Comparison of ENCODE assay signal across 8 cellular contexts in genomic region chr2:187547353-187547979, GRCh38. TPM values are rescaled to one million over a fixed set of nuclear protein-coding genes. Genes with fewer than 3 reads are reported as not detected.
DNase-seq lines count a peak whose midpoint lies in the region; ATAC-seq, FAIRE-seq and TF ChIP-seq lines count a peak whose summit lies in the region.

No MANE protein-coding gene starts in this region.

- no peaks in the 10 kb centered on the region for H3K9me2 ChIP-seq in OCI-LY7 (ENCODE audit: insufficient read depth, low read length)

- no peaks in the 10 kb centered on the region for H3K36me3 ChIP-seq in HEK293 (ENCODE audit: control insufficient read depth in 2 of 2, insufficient read depth in 1 of 2, low read length in 2 of 2)
- no peaks in the 10 kb centered on the region for H3K36me3 ChIP-seq in heart left ventricle
- H3K36me3 ChIP-seq in suprapubic skin: no peaks in the 10 kb centered on the region
- no peaks in the 10 kb centered on the region for H3K36me3 ChIP-seq in OCI-LY7 (ENCODE audit: insufficient read depth, low read length)

- no peaks in the 10 kb centered on the region for H3K79me2 ChIP-seq in OCI-LY7 (ENCODE audit: insufficient read depth, low read depth, low read length)

- H2AFZ ChIP-seq in OCI-LY7 (ENCODE audit: low read length): no peak overlapping the region

- no peaks in the 10 kb centered on the region for H4K20me1 ChIP-seq in OCI-LY7 (ENCODE audit: insufficient read depth, low read length)

- FAIRE-seq in TTC549 (lab: Jason Lieb, UNC): peak; percentile 98

- intact Hi-C loops in heart left ventricle (cut with DNase I): no loop called here
- intact Hi-C loops in OCI-LY7 (cut with micrococcal nuclease; ENCODE audit: unreplicated experiment): no loop called here

- TF ChIP-seq EP300 in suprapubic skin (IDR thresholded peaks at IDR 0.05): no peak

- H3K9me3 ChIP-seq in HEK293 (ENCODE audit: control insufficient read depth, insufficient read depth, low read depth, low read length) (no peaks in the 10 kb centered on the region), heart left ventricle (no peaks in the 10 kb centered on the region), suprapubic skin (no peaks in the 10 kb centered on the region), OCI-LY7 (ENCODE audit: low read length) (no peaks in the 10 kb centered on the region)

- H3K4me3 ChIP-seq in HEK293 (ENCODE audit: low read depth, low read length): no peak overlapping the region
- H3K4me3 ChIP-seq in heart left ventricle: peak overlapping the region in 2 of 12 donors; percentile 1 to 14
- no peak overlapping the region for H3K4me3 ChIP-seq in suprapubic skin
- H3K4me3 ChIP-seq in OCI-LY7 (ENCODE audit: low read depth, low read length, poor library complexity, severe bottlenecking): no peak overlapping the region

- TF ChIP-seq CTCF in HEK293 (tag by site-specific recombination; IDR thresholded peaks at IDR 0.05): no peak
- no peak for TF ChIP-seq CTCF in heart left ventricle (IDR thresholded peaks at IDR 0.05)
- no peak for TF ChIP-seq CTCF in suprapubic skin (IDR thresholded peaks at IDR 0.05)
- TF ChIP-seq CTCF in OCI-LY7 (conservative IDR thresholded peaks at IDR 0.05; ENCODE audit: low read length): no peak

- ATAC-seq in heart left ventricle: peak; percentile 92 to 98 (median 95)

- H3K27ac ChIP-seq in HEK293 (ENCODE audit: extremely low read depth, low read depth, low read length) (no peak overlapping the region), heart left ventricle (peak overlapping the region; percentile 23 to 80 (median 56)), suprapubic skin (peak overlapping the region; percentile 69), OCI-LY7 (ENCODE audit: low read depth, low read length, poor library complexity, severe bottlenecking) (no peak overlapping the region)

- 28 to 30% (median 29%) methylated on average over 2 of the region's 2 CpGs for WGBS in heart left ventricle, 4 donors
- WGBS in suprapubic skin: 5% methylated on average over 2 of the region's 2 CpGs

- peaks cover 18% of the 10 kb centered on the region for H3K4me1 ChIP-seq in HEK293 (ENCODE audit: control insufficient read depth, insufficient read depth, low read length)
- peaks cover 0 to 75% (median 11%) of the 10 kb centered on the region in 12 donors for H3K4me1 ChIP-seq in heart left ventricle
- H3K4me1 ChIP-seq in suprapubic skin: peaks cover 25% of the 10 kb centered on the region
- no peaks in the 10 kb centered on the region for H3K4me1 ChIP-seq in OCI-LY7 (ENCODE audit: insufficient read depth, low read length, poor library complexity, severe bottlenecking)

- DNase-seq in heart left ventricle (peak in 4 of 5 donors; percentile 47 to 72 (median 59)), suprapubic skin (ENCODE audit: low spot score in 2 of 2) (no peak), OCI-LY7 (ENCODE audit: low spot score) (no peak), NCI-H526 (lab: John Stamatoyannopoulos, UW) (no peak)
- no peak for DNase-seq in stimulated activated naive CD4-positive, alpha-beta T cell (lab: John Stamatoyannopoulos, UW)
- DNase-seq in stimulated activated CD8-positive, alpha-beta memory T cell treated with anti-CD3 and anti-CD28 coated beads, Interleukin-4, amount 100 ng/mL, for 48 hours: no peak

- no peak overlapping the region for H3K4me2 ChIP-seq in OCI-LY7 (ENCODE audit: low read length)

- TF ChIP-seq POLR2A in heart left ventricle (IDR thresholded peaks at IDR 0.05) (no peak), suprapubic skin (IDR thresholded peaks at IDR 0.05) (no peak)

- BruUV-seq in OCI-LY7 (replicated peaks; lab: Mats Ljungman, UMichigan): no TSS peak

- POLR2A ChIA-PET in HEK293 (lab: Yijun Ruan, JAX): no interaction called here
- POLR2A ChIA-PET in OCI-LY7 (lab: Charles Lee): interaction anchor here (2.1 kb wide), 1 partner anchor 19 kb away, joined by 5 read pairs; no protein-coding TSS in a partner anchor

- H3K27me3 ChIP-seq in heart left ventricle (no peaks in the 10 kb centered on the region), suprapubic skin (no peaks in the 10 kb centered on the region)

- CTCF ChIA-PET in HEK293 (lab: Yijun Ruan, JAX): interaction anchor here (0.6 to 1.2 kb wide), 4 partner anchors 8 to 48 kb away, joined by 3 to 8 read pairs (median 4); no protein-coding TSS in a partner anchor
- CTCF ChIA-PET in OCI-LY7 (lab: Charles Lee; ENCODE audit: unreplicated experiment): no interaction called here

TF ChIP-seq in HEK293, 187 proteins besides CTCF, POLR2A, EP300 and RAD21 (continues in another document):
- no peak for TF ChIP-seq ZNF510 (tag by site-specific recombination; IDR thresholded peaks at IDR 0.05; ENCODE audit: insufficient replicate concordance)
- TF ChIP-seq ZBTB11 (tag by site-specific recombination; conservative IDR thresholded peaks at IDR 0.05; ENCODE audit: low read depth): no peak
- 0 out of 2 replicates have a peak, but pooled peaks have one; percentile 19 for TF ChIP-seq PATZ1 (tag by site-specific recombination; IDR thresholded peaks at IDR 0.05)
- TF ChIP-seq ZNF24 (tag by site-specific recombination; IDR thresholded peaks at IDR 0.05): no peak
- no peak for TF ChIP-seq ZBTB10 (tag by site-specific recombination; IDR thresholded peaks at IDR 0.05)
- no peak for TF ChIP-seq BCL11B (tag by site-specific recombination; IDR thresholded peaks at IDR 0.05; ENCODE audit: low read depth)
- no peak for TF ChIP-seq ZNF274 (IDR thresholded peaks at IDR 0.05; ENCODE audit: low read length)
- no peak for TF ChIP-seq ZNF274 (tag by site-specific recombination; IDR thresholded peaks at IDR 0.05; ENCODE audit: borderline replicate concordance)
- no peak for TF ChIP-seq GLI2 (tag by site-specific recombination; IDR thresholded peaks at IDR 0.05; ENCODE audit: borderline replicate concordance, low read depth)
- TF ChIP-seq ZEB2 (tag by site-specific recombination; IDR thresholded peaks at IDR 0.05): peak; percentile 79
- no peak for TF ChIP-seq SP7 (tag by site-specific recombination; IDR thresholded peaks at IDR 0.05)
- TF ChIP-seq ZNF366 (tag by site-specific recombination; conservative IDR thresholded peaks at IDR 0.05): peak; percentile 86

RNA-seq across cellular contexts. Expression of gene TFPI, which starts 6.8 kb away (rescaled TPM):
- total RNA-seq in heart left ventricle (10 to 100 TPM; 18.2 to 63.7 (median 25.0) TPM), suprapubic skin (10 to 100 TPM in 3 of 4 donors, 1 to 10 TPM in 1; 6.3 to 23.1 (median 18.0) TPM), OCI-LY7 (2022) (not detected in 2 replicates)
- polyA plus RNA-seq in heart left ventricle: 10 to 100 TPM; 13.5 to 24.6 TPM
- not detected in 2 replicates for total RNA-seq in OCI-LY7 (2014; rRNA removed; shearing (Covaris generic))

Comparison
In these comparisons a context has a peak if more than half of its experiments do, and no peak if none do; other contexts are left out.
1. H3K27ac ChIP-seq: peak in heart left ventricle (12 of 12) and suprapubic skin (single experiment); none in HEK293 (single experiment) and OCI-LY7 (single experiment).
2. DNase-seq: peak in heart left ventricle (4 of 5); none in suprapubic skin (0 of 2), OCI-LY7 (single experiment), stimulated activated naive CD4-positive, alpha-beta T cell (0 of 6), stimulated activated CD8-positive, alpha-beta memory T cell treated with anti-CD3 and anti-CD28 coated beads, Interleukin-4, amount 100 ng/mL, for 48 hours (single experiment) and NCI-H526 (0 of 2).
3. RNA of gene TFPI, which starts 6.8 kb away (total RNA-seq): 18.2 to 63.7 TPM in heart left ventricle and 6.3 to 23.1 TPM in suprapubic skin; not detected in OCI-LY7; every median in the first group is over 4 times any median in the second.